ENCODE assay signal across 1 cellular context in the genomic region with DNA sequence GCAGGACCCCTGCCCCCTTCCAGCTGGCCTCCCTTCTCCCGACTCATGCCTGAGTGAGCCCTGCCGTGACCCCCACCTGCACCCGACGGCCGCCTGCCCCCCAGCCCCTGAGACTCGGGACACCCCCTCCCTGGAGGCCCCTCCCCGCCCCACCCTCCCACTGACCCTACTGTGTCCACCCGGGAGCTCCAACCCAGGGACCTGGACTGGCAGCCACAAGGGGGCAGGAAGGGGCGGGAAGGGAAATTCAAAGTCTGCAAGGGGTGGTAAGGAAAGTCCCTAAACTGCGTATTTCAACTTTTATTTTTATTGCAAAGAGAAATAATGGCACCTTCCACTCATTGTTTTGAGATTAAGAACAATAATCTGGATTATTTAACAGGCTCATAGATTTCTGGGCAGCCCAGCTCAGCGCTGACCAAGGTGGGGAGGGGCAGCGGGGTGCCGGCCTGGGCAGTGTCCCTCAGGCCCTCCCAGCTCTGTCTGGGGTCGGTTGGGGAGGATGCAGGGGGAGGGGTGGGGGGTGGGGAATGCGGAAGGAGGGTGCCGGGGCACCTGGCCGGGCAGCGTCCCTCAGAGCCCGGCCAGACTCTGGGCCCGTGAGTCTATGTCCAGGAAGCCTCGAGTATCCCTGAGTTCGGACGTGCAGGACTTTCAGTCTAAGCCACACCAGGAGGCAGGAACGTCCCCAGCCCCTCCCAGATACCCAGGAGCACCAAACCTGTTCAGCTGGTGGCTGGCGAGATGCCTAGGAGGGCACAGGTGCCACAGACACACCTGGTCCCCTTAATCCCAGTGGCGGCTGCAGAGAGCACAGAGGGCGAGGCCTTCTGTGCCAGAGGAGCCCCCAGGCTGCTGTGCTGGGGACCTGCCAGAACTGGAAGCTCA.
TF ChIP-seq lines count a peak whose summit lies in the region.

No MANE protein-coding gene starts in this region.

TF ChIP-seq in endothelial cell of umbilical vein, 7 proteins besides CTCF, POLR2A, EP300 and RAD21:
- TF ChIP-seq GATA2 (IDR thresholded peaks at IDR 0.05; ENCODE audit: insufficient read depth, insufficient read length, low read depth, low read length) = no peak
